15 cellular contexts compared by ENCODE assay signal in genomic region chr22:42284643-42285181, GRCh38.
"Had no signal": no experiment of that assay in that cellular context is flagged by ENCODE, and none has a peak within 500 bp of the region (broad histone marks: within the 10 kb centered on the region; RNA-seq: fewer than 3 reads in every experiment).

No MANE protein-coding gene starts in this region.

- H3K9me3 ChIP-seq: neutrophil, thyroid gland, uterus had no signal

- FAIRE-seq: frontal cortex had no signal

- H3K27me3 ChIP-seq: thyroid gland, uterus had no signal

- DNase-seq: activated CD4-positive, alpha-beta T cell treated with anti-CD3 and anti-CD28 coated beads for 36 hours; activated CD4-positive, alpha-beta T cell treated with anti-CD3 and anti-CD28 coated beads, Interleukin-2, amount 50 U/mL, for 48 hours; activated gamma-delta T cell treated with Interleukin-2 at 50 U/mL for 16 hours; activated naive CD8-positive, alpha-beta T cell treated with anti-CD3 and anti-CD28 coated beads for 36 hours; amniotic stem cell; cortex of kidney; head of caudate nucleus; kidney glomerular epithelial cell; naive thymus-derived CD8-positive, alpha-beta T cell; T-helper 2 cell; thyroid gland; uterus had no signal

- H3K4me1 ChIP-seq: parathyroid adenoma had no signal

- H3K4me3 ChIP-seq: thyroid gland had no signal

- H3K36me3 Mint-ChIP-seq: activated naive CD8-positive, alpha-beta T cell treated with anti-CD3 and anti-CD28 coated beads for 36 hours; naive thymus-derived CD8-positive, alpha-beta T cell had no signal

- H3K36me3 ChIP-seq: neutrophil, thyroid gland, uterus had no signal

- H3K9ac ChIP-seq: parathyroid adenoma had no signal

- H3K9me3 Mint-ChIP-seq: activated naive CD8-positive, alpha-beta T cell treated with anti-CD3 and anti-CD28 coated beads for 36 hours; naive thymus-derived CD8-positive, alpha-beta T cell had no signal

- H3K27ac Mint-ChIP-seq: activated CD4-positive, alpha-beta T cell treated with anti-CD3 and anti-CD28 coated beads for 36 hours; activated naive CD8-positive, alpha-beta T cell treated with anti-CD3 and anti-CD28 coated beads for 36 hours had no signal

- H3K27ac ChIP-seq: neutrophil, parathyroid adenoma, thyroid gland, uterus had no signal
